Comparison of ENCODE assay signal across 13 cellular contexts in genomic region chr13:32645854-32646253, GRCh38. TPM values are rescaled to one million over a fixed set of nuclear protein-coding genes. Genes with fewer than 3 reads are reported as not detected.
DNase-seq lines count a peak whose midpoint lies in the region; ATAC-seq, FAIRE-seq and TF ChIP-seq lines count a peak whose summit lies in the region.
"Had no signal": no experiment of that assay in that cellular context is flagged by ENCODE, and none has a peak within 500 bp of the region (broad histone marks: within the 10 kb centered on the region; RNA-seq: fewer than 3 reads in every experiment).

No MANE protein-coding gene starts in this region.

- H3K27ac Mint-ChIP-seq in progenitor cell of endocrine pancreas, result peak overlapping the region; percentile 34

- no peaks in the 10 kb centered on the region for H3K9me3 Mint-ChIP-seq in activated T-cell treated with anti-CD3 and anti-CD28 coated beads, Interleukin-2, amount 50 U/mL, for 4 hours
- H3K9me3 Mint-ChIP-seq in progenitor cell of endocrine pancreas (ENCODE audit: low read depth), result no peaks in the 10 kb centered on the region

- no peak for TF ChIP-seq POLR2A in GM12891 (IDR thresholded peaks at IDR 0.05; ENCODE audit: low read depth, low read length)

- no peaks in the 10 kb centered on the region for H3K9me3 ChIP-seq in small intestine (ENCODE audit: control insufficient read depth, low read depth)
- H3K9me3 ChIP-seq: spleen had no signal

- no peaks in the 10 kb centered on the region for H3K27me3 ChIP-seq in small intestine (ENCODE audit: control insufficient read depth in 2 of 2, insufficient read depth in 2 of 2, low read length in 2 of 2)
- H3K27me3 ChIP-seq: spleen had no signal

- TF ChIP-seq CTCF in progenitor cell of endocrine pancreas (IDR thresholded peaks at IDR 0.05; ENCODE audit: unreplicated experiment), result no peak
- no peak for TF ChIP-seq CTCF in GM13977 (IDR thresholded peaks at IDR 0.05; ENCODE audit: extremely low read depth, insufficient read depth, missing control alignments)

- WGBS in small intestine, 3 donors, result 58 to 75% (median 66%) methylated on average over 2 of the region's 2 CpGs

- DNase-seq in GM12891 (ENCODE audit: insufficient read length, low spot score) (no peak), progenitor cell of endocrine pancreas (ENCODE audit: low spot score, unreplicated experiment) (no peak), small intestine (no peak), GM13977 (ENCODE audit: low spot score) (no peak), hypothalamus (lab: John Stamatoyannopoulos, UW) (no peak)
- DNase-seq in activated T-cell treated with anti-CD3 and anti-CD28 coated beads, Interleukin-2, amount 50 U/mL, for 4 hours, result no peak
- DNase-seq: Calu3, NCI-H226, spleen had no signal

- H3K36me3 Mint-ChIP-seq in activated T-cell treated with anti-CD3 and anti-CD28 coated beads, Interleukin-2, amount 50 U/mL, for 4 hours (ENCODE audit: insufficient read depth), result no peaks in the 10 kb centered on the region
- H3K36me3 Mint-ChIP-seq in progenitor cell of endocrine pancreas (ENCODE audit: insufficient read depth), result no peaks in the 10 kb centered on the region

- ATAC-seq in HG02981 (IDR thresholded peaks at IDR 0.05; ENCODE audit: unreplicated experiment) (peak; percentile 40), GM21528 (IDR thresholded peaks at IDR 0.05; ENCODE audit: low FRiP score, unreplicated experiment) (no peak)
- peak; percentile 74 to 81 for ATAC-seq in activated T-cell treated with anti-CD3 and anti-CD28 coated beads, Interleukin-2, amount 50 U/mL, for 4 hours
- ATAC-seq: K562 had no signal

- H3K4me3 Mint-ChIP-seq in activated T-cell treated with anti-CD3 and anti-CD28 coated beads, Interleukin-2, amount 50 U/mL, for 4 hours, result no peak overlapping the region
- no peak overlapping the region for H3K4me3 Mint-ChIP-seq in progenitor cell of endocrine pancreas (ENCODE audit: low read depth)

- H3K4me3 ChIP-seq in small intestine (ENCODE audit: low read depth in 1 of 2, low read length in 2 of 2), result no peak overlapping the region
- H3K4me3 ChIP-seq: K562, spleen had no signal

- in situ Hi-C loops in GM13977 (cut with MboI; ENCODE audit: low pct_unique_long_range_greater_than_20kb, low sequenced_read_pairs, unreplicated experiment), result loop anchor here (25.0 kb wide), 1 partner anchor 891 kb away; no protein-coding TSS in a partner anchor

- H3K4me1 Mint-ChIP-seq in activated T-cell treated with anti-CD3 and anti-CD28 coated beads, Interleukin-2, amount 50 U/mL, for 4 hours (ENCODE audit: low read depth), result peaks cover 74% of the 10 kb centered on the region
- peaks cover 14% of the 10 kb centered on the region for H3K4me1 Mint-ChIP-seq in progenitor cell of endocrine pancreas (ENCODE audit: low read depth)

- H3K27ac ChIP-seq in small intestine (ENCODE audit: low read depth in 1 of 2, low read length in 1 of 2), result no peak overlapping the region
- H3K27ac ChIP-seq: RWPE1, spleen had no signal

- peak; percentile 97 for FAIRE-seq in GM12891 (lab: Jason Lieb, UNC)
- FAIRE-seq in small intestine (lab: Jason Lieb, UNC), result no peak
- FAIRE-seq: K562 had no signal

- no peaks in the 10 kb centered on the region for H3K27me3 Mint-ChIP-seq in activated T-cell treated with anti-CD3 and anti-CD28 coated beads, Interleukin-2, amount 50 U/mL, for 4 hours (ENCODE audit: low read depth)
- H3K27me3 Mint-ChIP-seq in progenitor cell of endocrine pancreas, result no peaks in the 10 kb centered on the region

- H3K4me1 ChIP-seq in small intestine (ENCODE audit: control insufficient read depth in 2 of 2, insufficient read depth in 1 of 2, low read depth in 1 of 2, low read length in 1 of 2), result peaks cover 0 to 4% of the 10 kb centered on the region in 2 donors

- H3K36me3 ChIP-seq in small intestine (ENCODE audit: control insufficient read depth in 2 of 2, insufficient read depth in 2 of 2, low read length in 2 of 2), result no peaks in the 10 kb centered on the region
- H3K36me3 ChIP-seq: spleen had no signal

TF ChIP-seq in GM12891, 5 proteins besides CTCF, POLR2A, EP300 and RAD21:
- no peak for TF ChIP-seq SPI1 (IDR thresholded peaks at IDR 0.05; ENCODE audit: low read depth, low read length)
- no peak for TF ChIP-seq PAX5 (IDR thresholded peaks at IDR 0.05; ENCODE audit: insufficient read depth, low read length, severe bottlenecking)
- no peak for TF ChIP-seq POU2F2 (IDR thresholded peaks at IDR 0.05; ENCODE audit: low read depth, low read length)
- no peak for TF ChIP-seq POLR2AphosphoS5 (IDR thresholded peaks at IDR 0.05; ENCODE audit: low read depth, low read length)
- TF ChIP-seq TAF1 (IDR thresholded peaks at IDR 0.05; ENCODE audit: low read depth, low read length), result no peak
TF ChIP-seq in GM12891: peak in this region for 0.

RNA-seq across cellular contexts. Expression of gene PDS5B, which starts 59.6 kb away (rescaled TPM):
- polyA plus RNA-seq in GM12891 (2012; ENCODE audit: low read depth, missing spikeins), result 16.9 TPM
- 10 to 100 TPM; 37.6 to 41.8 (median 38.2) TPM for total RNA-seq in activated T-cell treated with anti-CD3 and anti-CD28 coated beads, Interleukin-2, amount 50 U/mL, for 4 hours
- 58.8 and 64.4 TPM in 2 replicates for total RNA-seq in progenitor cell of endocrine pancreas
- 1 to 10 TPM; 6.5 to 8.8 (median 6.8) TPM for polyA plus RNA-seq in small intestine
